In genomic region chr1:46285730-46286477, GRCh38 we compare ENCODE assay signal across 1 cellular context.
TF ChIP-seq lines count a peak whose summit lies in the region.

No MANE protein-coding gene starts in this region.

TF ChIP-seq in GM23338, 12 proteins besides CTCF, POLR2A, EP300 and RAD21 (continued from another document):
- TF ChIP-seq, protein P1, sequence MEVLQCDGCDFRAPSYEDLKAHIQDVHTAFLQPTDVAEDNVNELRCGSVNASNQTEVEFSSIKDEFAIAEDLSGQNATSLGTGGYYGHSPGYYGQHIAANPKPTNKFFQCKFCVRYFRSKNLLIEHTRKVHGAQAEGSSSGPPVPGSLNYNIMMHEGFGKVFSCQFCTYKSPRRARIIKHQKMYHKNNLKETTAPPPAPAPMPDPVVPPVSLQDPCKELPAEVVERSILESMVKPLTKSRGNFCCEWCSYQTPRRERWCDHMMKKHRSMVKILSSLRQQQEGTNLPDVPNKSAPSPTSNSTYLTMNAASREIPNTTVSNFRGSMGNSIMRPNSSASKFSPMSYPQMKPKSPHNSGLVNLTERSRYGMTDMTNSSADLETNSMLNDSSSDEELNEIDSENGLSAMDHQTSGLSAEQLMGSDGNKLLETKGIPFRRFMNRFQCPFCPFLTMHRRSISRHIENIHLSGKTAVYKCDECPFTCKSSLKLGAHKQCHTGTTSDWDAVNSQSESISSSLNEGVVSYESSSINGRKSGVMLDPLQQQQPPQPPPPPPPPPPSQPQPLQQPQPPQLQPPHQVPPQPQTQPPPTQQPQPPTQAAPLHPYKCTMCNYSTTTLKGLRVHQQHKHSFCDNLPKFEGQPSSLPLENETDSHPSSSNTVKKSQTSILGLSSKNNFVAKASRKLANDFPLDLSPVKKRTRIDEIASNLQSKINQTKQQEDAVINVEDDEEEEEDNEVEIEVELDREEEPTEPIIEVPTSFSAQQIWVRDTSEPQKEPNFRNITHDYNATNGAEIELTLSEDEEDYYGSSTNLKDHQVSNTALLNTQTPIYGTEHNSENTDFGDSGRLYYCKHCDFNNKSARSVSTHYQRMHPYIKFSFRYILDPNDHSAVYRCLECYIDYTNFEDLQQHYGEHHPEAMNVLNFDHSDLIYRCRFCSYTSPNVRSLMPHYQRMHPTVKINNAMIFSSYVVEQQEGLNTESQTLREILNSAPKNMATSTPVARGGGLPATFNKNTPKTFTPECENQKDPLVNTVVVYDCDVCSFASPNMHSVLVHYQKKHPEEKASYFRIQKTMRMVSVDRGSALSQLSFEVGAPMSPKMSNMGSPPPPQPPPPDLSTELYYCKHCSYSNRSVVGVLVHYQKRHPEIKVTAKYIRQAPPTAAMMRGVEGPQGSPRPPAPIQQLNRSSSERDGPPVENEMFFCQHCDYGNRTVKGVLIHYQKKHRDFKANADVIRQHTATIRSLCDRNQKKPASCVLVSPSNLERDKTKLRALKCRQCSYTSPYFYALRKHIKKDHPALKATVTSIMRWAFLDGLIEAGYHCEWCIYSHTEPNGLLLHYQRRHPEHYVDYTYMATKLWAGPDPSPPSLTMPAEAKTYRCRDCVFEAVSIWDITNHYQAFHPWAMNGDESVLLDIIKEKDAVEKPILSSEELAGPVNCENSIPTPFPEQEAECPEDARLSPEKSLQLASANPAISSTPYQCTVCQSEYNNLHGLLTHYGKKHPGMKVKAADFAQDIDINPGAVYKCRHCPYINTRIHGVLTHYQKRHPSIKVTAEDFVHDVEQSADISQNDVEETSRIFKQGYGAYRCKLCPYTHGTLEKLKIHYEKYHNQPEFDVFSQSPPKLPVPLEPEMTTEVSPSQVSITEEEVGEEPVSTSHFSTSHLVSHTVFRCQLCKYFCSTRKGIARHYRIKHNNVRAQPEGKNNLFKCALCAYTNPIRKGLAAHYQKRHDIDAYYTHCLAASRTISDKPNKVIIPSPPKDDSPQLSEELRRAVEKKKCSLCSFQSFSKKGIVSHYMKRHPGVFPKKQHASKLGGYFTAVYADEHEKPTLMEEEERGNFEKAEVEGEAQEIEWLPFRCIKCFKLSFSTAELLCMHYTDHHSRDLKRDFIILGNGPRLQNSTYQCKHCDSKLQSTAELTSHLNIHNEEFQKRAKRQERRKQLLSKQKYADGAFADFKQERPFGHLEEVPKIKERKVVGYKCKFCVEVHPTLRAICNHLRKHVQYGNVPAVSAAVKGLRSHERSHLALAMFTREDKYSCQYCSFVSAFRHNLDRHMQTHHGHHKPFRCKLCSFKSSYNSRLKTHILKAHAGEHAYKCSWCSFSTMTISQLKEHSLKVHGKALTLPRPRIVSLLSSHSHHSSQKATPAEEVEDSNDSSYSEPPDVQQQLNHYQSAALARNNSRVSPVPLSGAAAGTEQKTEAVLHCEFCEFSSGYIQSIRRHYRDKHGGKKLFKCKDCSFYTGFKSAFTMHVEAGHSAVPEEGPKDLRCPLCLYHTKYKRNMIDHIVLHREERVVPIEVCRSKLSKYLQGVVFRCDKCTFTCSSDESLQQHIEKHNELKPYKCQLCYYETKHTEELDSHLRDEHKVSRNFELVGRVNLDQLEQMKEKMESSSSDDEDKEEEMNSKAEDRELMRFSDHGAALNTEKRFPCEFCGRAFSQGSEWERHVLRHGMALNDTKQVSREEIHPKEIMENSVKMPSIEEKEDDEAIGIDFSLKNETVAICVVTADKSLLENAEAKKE (CRISPR knock-in tag; IDR thresholded peaks at IDR 0.05): no peak
- TF ChIP-seq JUNB (IDR thresholded peaks at IDR 0.05; ENCODE audit: unreplicated experiment) (no peak), EZH2 (IDR thresholded peaks at IDR 0.05; ENCODE audit: low read depth, unreplicated experiment) (no peak), ZNF114 (CRISPR knock-in tag; IDR thresholded peaks at IDR 0.05) (no peak), ETS1 (IDR thresholded peaks at IDR 0.05) (no peak)
TF ChIP-seq in GM23338: peak in this region for 0.
